ENCODE assay signal across 28 cellular contexts in genomic region chr7:156032973-156033372, GRCh38.
"Had no signal": no experiment of that assay in that cellular context is flagged by ENCODE, and none has a peak within 500 bp of the region (broad histone marks: within the 10 kb centered on the region; RNA-seq: fewer than 3 reads in every experiment).

No MANE protein-coding gene starts in this region.

- H3K4me1 ChIP-seq: stomach, suprapubic skin, testis, thyroid gland, tibial artery, tibial nerve, transverse colon, upper lobe of left lung, upper lobe of right lung, uterus, vagina had no signal

- ATAC-seq: stimulated activated effector memory CD8-positive, alpha-beta T cell treated with anti-CD3 and anti-CD28 coated beads, Interleukin-12 subunit alpha, Interleukin-12 subunit beta, amount 100 ng/mL, for 72 hours; stimulated activated memory B cell treated with anti-CD40 and anti-IgM and Interleukin-4, amounts not matched to agents 10 μg/mL and 1 μg/mL and 100 μg/mL, for 72 hours; stimulated activated naive B cell treated with anti-CD40 and anti-IgM and Interleukin-4, amounts not matched to agents 10 μg/mL and 1 μg/mL and 100 μg/mL, for 72 hours; stimulated activated naive CD8-positive, alpha-beta T cell treated with anti-CD3 and anti-CD28 coated beads, Interleukin-15, amount 100 ng/mL, for 72 hours; stimulated activated naive CD8-positive, alpha-beta T cell treated with anti-CD3 and anti-CD28 coated beads, Interleukin-15, Interleukin-2, amounts not matched to agents 100 U/mL and 50 U/mL, for 24 hours; upper lobe of right lung had no signal

- H3K4me3 ChIP-seq: stomach, suprapubic skin, testis, thoracic aorta, thyroid gland, tibial artery, tibial nerve, transverse colon, upper lobe of left lung, upper lobe of right lung, uterus, vagina had no signal

- H3K36me3 Mint-ChIP-seq: stimulated activated effector memory CD8-positive, alpha-beta T cell treated with anti-CD3 and anti-CD28 coated beads, Interleukin-12 subunit alpha, Interleukin-12 subunit beta, amount 100 ng/mL, for 72 hours; stimulated activated naive B cell treated with anti-CD40 and anti-IgM and Interleukin-4, amounts not matched to agents 10 μg/mL and 1 μg/mL and 100 μg/mL, for 72 hours; type B pancreatic cell had no signal

- H3K9me3 ChIP-seq: suprapubic skin, testis, thyroid gland, tibial artery, transverse colon, uterus, vagina had no signal

- H3K9me3 Mint-ChIP-seq: stimulated activated memory B cell treated with anti-CD40 and anti-IgM and Interleukin-4, amounts not matched to agents 10 μg/mL and 1 μg/mL and 100 μg/mL, for 72 hours had no signal

- DNase-seq: stimulated activated CD4-positive, alpha-beta T cell treated with anti-CD3 and anti-CD28 coated beads, Interleukin-2, amount 100 ng/mL, for 48 hours; stimulated activated CD4-positive, alpha-beta T cell treated with anti-CD3 and anti-CD28 coated beads, Interleukin-4, amount 100 ng/mL, for 1 hour; stimulated activated CD4-positive, alpha-beta T cell treated with anti-CD3 and anti-CD28 coated beads, Interleukin-4, amount 100 ng/mL, for 24 hours; stimulated activated CD4-positive, alpha-beta T cell treated with anti-CD3 and anti-CD28 coated beads, Interleukin-4, amount 100 ng/mL, for 4 hours; stimulated activated CD8-positive, alpha-beta memory T cell treated with anti-CD3 and anti-CD28 coated beads, Interleukin-4, amount 100 ng/mL, for 48 hours; stimulated activated naive B cell treated with anti-CD40 and anti-IgM and Interleukin-4, amounts not matched to agents 10 μg/mL and 1 μg/mL and 100 μg/mL, for 72 hours; stimulated activated naive CD4-positive, alpha-beta T cell; stimulated activated naive CD4-positive, alpha-beta T cell treated with Interleukin-2 at 50 U/mL for 16 hours; stimulated activated naive CD8-positive, alpha-beta T cell treated with anti-CD3 and anti-CD28 coated beads, Interleukin-15, amount 100 ng/mL, for 72 hours; stimulated activated naive CD8-positive, alpha-beta T cell treated with anti-CD3 and anti-CD28 coated beads, Interleukin-15, Interleukin-2, amounts not matched to agents 100 U/mL and 50 U/mL, for 24 hours; substantia nigra; testis; thyroid gland; tibial artery; transverse colon; trophoblast cell; upper lobe of left lung; upper lobe of right lung; uterus had no signal

- H3K27me3 ChIP-seq: testis, thyroid gland, tibial nerve, transverse colon, upper lobe of left lung, upper lobe of right lung, uterus, vagina had no signal

- H3K4me3 Mint-ChIP-seq: stimulated activated effector memory CD8-positive, alpha-beta T cell treated with anti-CD3 and anti-CD28 coated beads, Interleukin-12 subunit alpha, Interleukin-12 subunit beta, amount 100 ng/mL, for 72 hours; stimulated activated memory B cell treated with anti-CD40 and anti-IgM and Interleukin-4, amounts not matched to agents 10 μg/mL and 1 μg/mL and 100 μg/mL, for 72 hours; stimulated activated naive B cell treated with anti-CD40 and anti-IgM and Interleukin-4, amounts not matched to agents 10 μg/mL and 1 μg/mL and 100 μg/mL, for 72 hours; stimulated activated naive CD8-positive, alpha-beta T cell treated with anti-CD3 and anti-CD28 coated beads, Interleukin-15, amount 100 ng/mL, for 72 hours; stimulated activated naive CD8-positive, alpha-beta T cell treated with anti-CD3 and anti-CD28 coated beads, Interleukin-15, Interleukin-2, amounts not matched to agents 100 ng/mL and 50 ng/mL, for 24 hours; type B pancreatic cell had no signal

- H3K27ac Mint-ChIP-seq: stimulated activated effector memory CD8-positive, alpha-beta T cell treated with anti-CD3 and anti-CD28 coated beads, Interleukin-12 subunit alpha, Interleukin-12 subunit beta, amount 100 ng/mL, for 72 hours; stimulated activated memory B cell treated with anti-CD40 and anti-IgM and Interleukin-4, amounts not matched to agents 10 μg/mL and 1 μg/mL and 100 μg/mL, for 72 hours; stimulated activated naive B cell treated with anti-CD40 and anti-IgM and Interleukin-4, amounts not matched to agents 10 μg/mL and 1 μg/mL and 100 μg/mL, for 72 hours; stimulated activated naive CD8-positive, alpha-beta T cell treated with anti-CD3 and anti-CD28 coated beads, Interleukin-15, Interleukin-2, amounts not matched to agents 100 ng/mL and 50 ng/mL, for 24 hours; type B pancreatic cell had no signal

- H3K27ac ChIP-seq: stomach, suprapubic skin, testis, thoracic aorta, thyroid gland, tibial artery, tibial nerve, transverse colon, upper lobe of left lung, upper lobe of right lung, uterus, vagina had no signal

- H3K4me1 Mint-ChIP-seq: stimulated activated effector memory CD8-positive, alpha-beta T cell treated with anti-CD3 and anti-CD28 coated beads, Interleukin-12 subunit alpha, Interleukin-12 subunit beta, amount 100 ng/mL, for 72 hours had no signal

- H3K36me3 ChIP-seq: stomach, suprapubic skin, thoracic aorta, thyroid gland, tibial artery, tibial nerve, transverse colon, upper lobe of left lung, upper lobe of right lung, uterus, vagina had no signal
